Comparison of ENCODE assay signal across 23 cellular contexts in genomic region chr19:35540356-35540927, GRCh38. TPM values are rescaled to one million over a fixed set of nuclear protein-coding genes. Genes with fewer than 3 reads are reported as not detected.
"Had no signal": no experiment of that assay in that cellular context is flagged by ENCODE, and none has a peak within 500 bp of the region (broad histone marks: within the 10 kb centered on the region; RNA-seq: fewer than 3 reads in every experiment).

No MANE protein-coding gene starts in this region.

- H3K27ac Mint-ChIP-seq: activated naive CD8-positive, alpha-beta T cell treated with anti-CD3 and anti-CD28 coated beads, Interleukin-2, amount 50 U/mL, for 24 hours; activated T-helper 1 cell treated with anti-CD3 and anti-CD28 coated beads, Interleukin-12 subunit alpha, Interleukin-12 subunit beta, Interleukin-2, Interleukin-4 antibody, amounts not matched to agents 30 ng/mL and 10 ng/mL and 1 ng/mL, durations not matched to agents 14 hours and 24 hours and 36 hours; dendritic cell treated with granulocyte-macrophage colony-stimulating factor and Interleukin-4, amounts not matched to agents 40 ng/mL and 50 ng/mL, for 4 days; nephron progenitor cell had no signal

- H3K4me1 ChIP-seq: prostate gland, upper lobe of right lung had no signal

- H3K36me3 ChIP-seq: prostate gland, upper lobe of right lung had no signal

- H3K27me3 Mint-ChIP-seq: activated naive CD8-positive, alpha-beta T cell treated with anti-CD3 and anti-CD28 coated beads, Interleukin-2, amount 50 U/mL, for 24 hours had no signal

- H3K27ac ChIP-seq: epithelial cell of prostate, prostate gland, stomach, testis, upper lobe of right lung had no signal

- DNase-seq: activated CD4-positive, alpha-beta T cell treated with anti-CD3 and anti-CD28 coated beads, Interleukin-2, amount 50 U/mL, for 1 hour; activated naive CD4-positive, alpha-beta T cell; activated naive CD8-positive, alpha-beta T cell treated with anti-CD3 and anti-CD28 coated beads, Interleukin-2, amount 50 U/mL, for 24 hours; aorta; effector memory CD4-positive, alpha-beta T cell; foreskin melanocyte; head of caudate nucleus; kidney glomerular epithelial cell; left ventricle myocardium superior; mesenchymal stem cell; nephron progenitor cell; stomach; testis; upper lobe of right lung had no signal

- H3K9me3 Mint-ChIP-seq: activated naive CD8-positive, alpha-beta T cell treated with anti-CD3 and anti-CD28 coated beads, Interleukin-2, amount 50 U/mL, for 24 hours; activated T-helper 1 cell treated with anti-CD3 and anti-CD28 coated beads, Interleukin-12 subunit alpha, Interleukin-12 subunit beta, Interleukin-2, Interleukin-4 antibody, amounts not matched to agents 30 ng/mL and 10 ng/mL and 1 ng/mL, durations not matched to agents 14 hours and 24 hours and 36 hours; dendritic cell treated with granulocyte-macrophage colony-stimulating factor and Interleukin-4, amounts not matched to agents 40 ng/mL and 50 ng/mL, for 4 days; nephron progenitor cell had no signal

- H3K9me3 ChIP-seq: prostate gland, stomach, testis, upper lobe of right lung had no signal

- H3K4me3 Mint-ChIP-seq: activated naive CD8-positive, alpha-beta T cell treated with anti-CD3 and anti-CD28 coated beads, Interleukin-2, amount 50 U/mL, for 24 hours; activated T-helper 1 cell treated with anti-CD3 and anti-CD28 coated beads, Interleukin-12 subunit alpha, Interleukin-12 subunit beta, Interleukin-2, Interleukin-4 antibody, amounts not matched to agents 30 ng/mL and 10 ng/mL and 1 ng/mL, durations not matched to agents 14 hours and 24 hours and 36 hours; dendritic cell treated with granulocyte-macrophage colony-stimulating factor and Interleukin-4, amounts not matched to agents 40 ng/mL and 50 ng/mL, for 4 days; nephron progenitor cell had no signal

- H3K4me3 ChIP-seq: prostate gland, stomach, testis, upper lobe of right lung had no signal

- H3K27me3 ChIP-seq: testis, upper lobe of right lung had no signal

RNA-seq across cellular contexts. Expression of gene GAPDHS, which starts 7.2 kb away (rescaled TPM):
- total RNA-seq: activated CD8-positive, alpha-beta memory T cell treated with anti-CD3 and anti-CD28 coated beads for 36 hours; activated T-helper 1 cell treated with anti-CD3 and anti-CD28 coated beads, Interleukin-12 subunit alpha, Interleukin-12 subunit beta, Interleukin-2, Interleukin-4 antibody, amounts not matched to agents 30 ng/mL and 10 ng/mL and 1 ng/mL, durations not matched to agents 14 hours and 24 hours and 36 hours; aorta; fibroblast of lung; left ventricle myocardium superior; mucosa of gallbladder; omental fat pad; sciatic nerve; stomach; upper lobe of right lung had no signal

RNA-seq across cellular contexts. Expression of gene SBSN, which starts 12.3 kb away (rescaled TPM):
- total RNA-seq: activated CD8-positive, alpha-beta memory T cell treated with anti-CD3 and anti-CD28 coated beads for 36 hours; activated T-helper 1 cell treated with anti-CD3 and anti-CD28 coated beads, Interleukin-12 subunit alpha, Interleukin-12 subunit beta, Interleukin-2, Interleukin-4 antibody, amounts not matched to agents 30 ng/mL and 10 ng/mL and 1 ng/mL, durations not matched to agents 14 hours and 24 hours and 36 hours; aorta; left ventricle myocardium superior; mucosa of gallbladder; sciatic nerve; stomach; upper lobe of right lung had no signal

RNA-seq across cellular contexts. Expression of gene ATP4A, which starts 23.0 kb away (rescaled TPM):
- total RNA-seq: activated CD8-positive, alpha-beta memory T cell treated with anti-CD3 and anti-CD28 coated beads for 36 hours; activated T-helper 1 cell treated with anti-CD3 and anti-CD28 coated beads, Interleukin-12 subunit alpha, Interleukin-12 subunit beta, Interleukin-2, Interleukin-4 antibody, amounts not matched to agents 30 ng/mL and 10 ng/mL and 1 ng/mL, durations not matched to agents 14 hours and 24 hours and 36 hours; aorta; fibroblast of lung; left ventricle myocardium superior; mucosa of gallbladder; omental fat pad; sciatic nerve; upper lobe of right lung had no signal

RNA-seq across cellular contexts. Expression of gene DMKN, which starts 27.0 kb away (rescaled TPM):
- total RNA-seq: activated T-helper 1 cell treated with anti-CD3 and anti-CD28 coated beads, Interleukin-12 subunit alpha, Interleukin-12 subunit beta, Interleukin-2, Interleukin-4 antibody, amounts not matched to agents 30 ng/mL and 10 ng/mL and 1 ng/mL, durations not matched to agents 14 hours and 24 hours and 36 hours had no signal
